16 cellular contexts compared by ENCODE assay signal in genomic region chr19:39124136-39124764, GRCh38. TPM values are rescaled to one million over a fixed set of nuclear protein-coding genes. Genes with fewer than 3 reads are reported as not detected.
DNase-seq lines count a peak whose midpoint lies in the region; ATAC-seq and TF ChIP-seq lines count a peak whose summit lies in the region.
"Had no signal": no experiment of that assay in that cellular context is flagged by ENCODE, and none has a peak within 500 bp of the region (broad histone marks: within the 10 kb centered on the region; RNA-seq: fewer than 3 reads in every experiment).

No MANE protein-coding gene starts in this region.

- no peaks in the 10 kb centered on the region for H3K36me3 ChIP-seq in iPS-20b (ENCODE audit: insufficient read depth, low read depth, low read length)
- H3K36me3 ChIP-seq: Peyer's patch had no signal

- H3K9me3 ChIP-seq in iPS-20b (ENCODE audit: insufficient read depth, low read depth, low read length), result no peaks in the 10 kb centered on the region
- H3K9me3 ChIP-seq: mucosa of descending colon, Peyer's patch had no signal

- H3K4me1 ChIP-seq in iPS-20b (ENCODE audit: insufficient read depth, low read length), result peaks cover 4% of the 10 kb centered on the region; the same call in 1 of the 2 replicates

- CTCF ChIA-PET in activated B cell treated with CpG ODN at 0.5 μM for 24 hours (lab: Charles Lee), result no interaction called here

- H3K4me3 Mint-ChIP-seq in stimulated activated naive CD8-positive, alpha-beta T cell treated with anti-CD3 and anti-CD28 coated beads, Interleukin-15, Interleukin-2, amounts not matched to agents 100 ng/mL and 50 ng/mL, for 24 hours, result peak overlapping the region; percentile 65
- H3K4me3 Mint-ChIP-seq in activated B cell treated with CpG ODN at 0.5 μM for 24 hours, result peak overlapping the region; percentile 15

- H3K27me3 Mint-ChIP-seq in stimulated activated naive CD8-positive, alpha-beta T cell treated with anti-CD3 and anti-CD28 coated beads, Interleukin-15, Interleukin-2, amounts not matched to agents 100 ng/mL and 50 ng/mL, for 24 hours, result peaks cover 4% of the 10 kb centered on the region
- H3K27me3 Mint-ChIP-seq in activated B cell treated with CpG ODN at 0.5 μM for 24 hours, result peaks cover 5% of the 10 kb centered on the region

- TF ChIP-seq CTCF in activated B cell treated with CpG ODN at 0.5 μM for 24 hours (IDR thresholded peaks at IDR 0.05), result no peak

- H3K27ac Mint-ChIP-seq in stimulated activated naive CD8-positive, alpha-beta T cell treated with anti-CD3 and anti-CD28 coated beads, Interleukin-15, Interleukin-2, amounts not matched to agents 100 ng/mL and 50 ng/mL, for 24 hours, result peak overlapping the region; percentile 36
- H3K27ac Mint-ChIP-seq in activated B cell treated with CpG ODN at 0.5 μM for 24 hours, result peak overlapping the region; percentile 16

- POLR2A ChIA-PET in activated B cell treated with CpG ODN at 0.5 μM for 24 hours (lab: Charles Lee), result no interaction called here

- H3K9me3 Mint-ChIP-seq in stimulated activated naive CD8-positive, alpha-beta T cell treated with anti-CD3 and anti-CD28 coated beads, Interleukin-15, Interleukin-2, amounts not matched to agents 100 ng/mL and 50 ng/mL, for 24 hours, result no peaks in the 10 kb centered on the region
- H3K9me3 Mint-ChIP-seq in activated B cell treated with CpG ODN at 0.5 μM for 24 hours, result no peaks in the 10 kb centered on the region

- DNase-seq in stimulated activated naive CD8-positive, alpha-beta T cell treated with anti-CD3 and anti-CD28 coated beads, Interleukin-15, Interleukin-2, amounts not matched to agents 100 U/mL and 50 U/mL, for 24 hours, result no peak
- DNase-seq in activated B cell treated with CpG ODN at 0.5 μM for 24 hours (no peak), A172 (ENCODE audit: low spot score) (no peak), NCI-H2171 treated with DMSO at 0.1 percent for 48 hours (lab: John Stamatoyannopoulos, UW) (no peak), NCI-H526 (lab: John Stamatoyannopoulos, UW) (no peak)
- DNase-seq: activated CD8-positive, alpha-beta memory T cell treated with anti-CD3 and anti-CD28 coated beads, Interleukin-2, amount 50 U/mL, for 4 hours; C1 segment of cervical spinal cord; foreskin fibroblast; mucosa of descending colon; NCI-H1105; NCI-H446 treated with DMSO at 0.1 percent for 48 hours; Peyer's patch had no signal

- peaks cover 24% of the 10 kb centered on the region for H3K4me1 Mint-ChIP-seq in stimulated activated naive CD8-positive, alpha-beta T cell treated with anti-CD3 and anti-CD28 coated beads, Interleukin-15, Interleukin-2, amounts not matched to agents 100 ng/mL and 50 ng/mL, for 24 hours (ENCODE audit: low read depth)
- H3K4me1 Mint-ChIP-seq in activated B cell treated with CpG ODN at 0.5 μM for 24 hours, result peaks cover 34% of the 10 kb centered on the region

- H3K27ac ChIP-seq in iPS-20b (ENCODE audit: low read length), result no peak overlapping the region

- H3K4me3 ChIP-seq in iPS-20b (ENCODE audit: low read length), result peak overlapping the region; percentile 15; the same call in 1 of the 2 replicates
- H3K4me3 ChIP-seq: mucosa of descending colon had no signal

- H3K36me3 Mint-ChIP-seq in stimulated activated naive CD8-positive, alpha-beta T cell treated with anti-CD3 and anti-CD28 coated beads, Interleukin-15, Interleukin-2, amounts not matched to agents 100 ng/mL and 50 ng/mL, for 24 hours (ENCODE audit: low read depth), result no peaks in the 10 kb centered on the region
- H3K36me3 Mint-ChIP-seq in activated B cell treated with CpG ODN at 0.5 μM for 24 hours (ENCODE audit: low read depth), result peaks cover 4% of the 10 kb centered on the region

- intact Hi-C loops in activated B cell treated with CpG ODN at 0.5 μM for 24 hours (cut with micrococcal nuclease), result loop anchor here (2.0 to 10.0 kb wide), 2 partner anchors 267 to 711 kb away; partner anchors contain the start of genes DYRK1B, MED29 and PAF1

- no peak for ATAC-seq in stimulated activated naive CD8-positive, alpha-beta T cell treated with anti-CD3 and anti-CD28 coated beads, Interleukin-15, Interleukin-2, amounts not matched to agents 100 U/mL and 50 U/mL, for 24 hours
- no peak for ATAC-seq in activated B cell treated with CpG ODN at 0.5 μM for 24 hours (ENCODE audit: low read depth)
- ATAC-seq in HG02852 (IDR thresholded peaks at IDR 0.05; ENCODE audit: unreplicated experiment), result no peak
- ATAC-seq: mucosa of descending colon had no signal

- H3K27me3 ChIP-seq in iPS-20b (ENCODE audit: insufficient read depth, low read length), result no peaks in the 10 kb centered on the region
- H3K27me3 ChIP-seq: Peyer's patch had no signal

- peak overlapping the region; percentile 34; the same call in 1 of the 2 replicates for H3K9ac ChIP-seq in iPS-20b (ENCODE audit: low read depth, low read length)

RNA-seq across cellular contexts. Expression of gene PAK4, which starts 1.3 kb away (rescaled TPM):
- total RNA-seq in activated B cell treated with CpG ODN at 0.5 μM for 24 hours, result 13.7 and 14.2 TPM in 2 replicates
- total RNA-seq in A172 (2014; rRNA removed; shearing (Covaris generic)), result 9.2 and 16.2 TPM in 2 replicates

RNA-seq across cellular contexts. Expression of gene ACP7, which starts 40.1 kb away (rescaled TPM):
- total RNA-seq in activated B cell treated with CpG ODN at 0.5 μM for 24 hours, result not detected in 2 replicates
- 0.03 and 0.31 TPM in 2 replicates for total RNA-seq in A172 (2014; rRNA removed; shearing (Covaris generic))
- total RNA-seq: mucosa of descending colon, Peyer's patch, renal cortical epithelial cell had no signal
